ENCODE assay signal across 30 cellular contexts in genomic region chrX:104679175-104679574, GRCh38.
DNase-seq lines count a peak whose midpoint lies in the region.
"Had no signal": no experiment of that assay in that cellular context is flagged by ENCODE, and none has a peak within 500 bp of the region (broad histone marks: within the 10 kb centered on the region; RNA-seq: fewer than 3 reads in every experiment).

No MANE protein-coding gene starts in this region.

- H3K4me3 ChIP-seq in BLaER1 treated with 17β-estradiol and CSF1 and Interleukin-3, amounts not matched to agents 10 nM and 100 nM, result 0 out of 20 replicates have a peak overlapping the region, but pooled peaks of 1 of the 10 experiments have one; percentile 7
- H3K4me3 ChIP-seq: A549, dorsolateral prefrontal cortex, lower lobe of right lung, pancreas, right atrium auricular region, spleen had no signal

- H3K4me2 ChIP-seq in BLaER1 treated with 17β-estradiol and CSF1 and Interleukin-3, amounts not matched to agents 10 nM and 100 nM, result peak overlapping the region; percentile 9 to 65 (median 44); a peak in 20 of 22 replicates
- H3K4me2 ChIP-seq: A549 had no signal

- no peak overlapping the region for H3K9ac ChIP-seq in BLaER1 treated with 17β-estradiol and CSF1 and Interleukin-3, amounts not matched to agents 10 nM and 100 nM

- H3K27me3 ChIP-seq in BLaER1 treated with 17β-estradiol and CSF1 and Interleukin-3, amounts not matched to agents 10 nM and 100 nM, result no peaks in the 10 kb centered on the region
- H3K27me3 ChIP-seq: pancreas, right atrium auricular region, spleen had no signal

- peaks cover 0 to 30% (median 12%) of the 10 kb centered on the region in 11 experiments; a peak in 16 of 22 replicates for H3K9me3 ChIP-seq in BLaER1 treated with 17β-estradiol and CSF1 and Interleukin-3, amounts not matched to agents 10 nM and 100 nM (replicated peaks in 1 of 11)
- H3K9me3 ChIP-seq: A549, lower lobe of right lung, pancreas, right atrium auricular region, spleen had no signal

- DNase-seq in KG1 (lab: John Stamatoyannopoulos, UW) (peak; percentile 1), RPMI7951 (ENCODE audit: low read depth) (peak; percentile 20), immature natural killer cell (peak; percentile 8 to 20 (median 20)), head of caudate nucleus (no peak), T-helper 2 cell (no peak), NCI-H2227 (lab: John Stamatoyannopoulos, UW; ENCODE audit: unreplicated experiment) (no peak), HuH-7.5 (ENCODE audit: low spot score) (no peak)
- DNase-seq: activated CD4-positive, alpha-beta T cell treated with anti-CD3 and anti-CD28 coated beads for 4 hours; activated T-cell treated with anti-CD3 and anti-CD28 coated beads for 4 hours; aorta; dorsolateral prefrontal cortex; GDM1; Kasumi-1; lower lobe of right lung; NCI-H1092; NCI-H1694 treated with DMSO at 0.1 percent for 48 hours; NCI-H524; nephron progenitor cell; NK-92 treated with Interleukin-12 subunit alpha and Interleukin-12 subunit beta, amount 100 ng/mL, for 24 hours; pancreas; RPMI8226; spleen; stimulated activated CD4-positive, alpha-beta T cell treated with anti-CD3 and anti-CD28 coated beads, Interleukin-2, amount 100 ng/mL, for 48 hours; T-helper 17 cell; trophoblast cell had no signal

- H4K20me1 ChIP-seq in BLaER1 treated with 17β-estradiol and CSF1 and Interleukin-3, amounts not matched to agents 10 nM and 100 nM, result no peaks in the 10 kb centered on the region

- no peaks in the 10 kb centered on the region for H3K36me3 ChIP-seq in BLaER1 treated with 17β-estradiol and CSF1 and Interleukin-3, amounts not matched to agents 10 nM and 100 nM
- H3K36me3 ChIP-seq: lower lobe of right lung, pancreas, right atrium auricular region, spleen had no signal

- peaks cover 0 to 7% of the 10 kb centered on the region in 2 donors for H3K4me1 Mint-ChIP-seq in immature natural killer cell
- H3K4me1 Mint-ChIP-seq: central memory CD8-positive, alpha-beta T cell; nephron progenitor cell; T-helper 17 cell had no signal

- H3K27ac Mint-ChIP-seq in immature natural killer cell, result peak overlapping the region in 3 of 6 donors; percentile 51 to 89 (median 83)
- H3K27ac Mint-ChIP-seq: activated naive CD8-positive, alpha-beta T cell; T-helper 17 cell had no signal

- peaks cover 10 to 20% (median 12%) of the 10 kb centered on the region in 10 experiments; a peak in 19 of 20 replicates for H3K4me1 ChIP-seq in BLaER1 treated with 17β-estradiol and CSF1 and Interleukin-3, amounts not matched to agents 10 nM and 100 nM
- H3K4me1 ChIP-seq: A549, lower lobe of right lung, pancreas, right atrium auricular region, spleen had no signal

- H3K36me3 Mint-ChIP-seq in immature natural killer cell, result no peaks in the 10 kb centered on the region
- H3K36me3 Mint-ChIP-seq: activated naive CD8-positive, alpha-beta T cell had no signal

- peak overlapping the region in 8 of 11 experiments; percentile 1 to 42 (median 22); a peak in 6 of 22 replicates for H3K27ac ChIP-seq in BLaER1 treated with 17β-estradiol and CSF1 and Interleukin-3, amounts not matched to agents 10 nM and 100 nM
- H3K27ac ChIP-seq: A549, dorsolateral prefrontal cortex, lower lobe of right lung, pancreas, right atrium auricular region, spleen had no signal

- peaks cover 0 to 3% (median 0%) of the 10 kb centered on the region in 6 donors for H3K9me3 Mint-ChIP-seq in immature natural killer cell
- H3K9me3 Mint-ChIP-seq: central memory CD8-positive, alpha-beta T cell had no signal

- H3K4me3 Mint-ChIP-seq in immature natural killer cell, result no peak overlapping the region
- H3K4me3 Mint-ChIP-seq: activated naive CD8-positive, alpha-beta T cell; central memory CD8-positive, alpha-beta T cell; nephron progenitor cell; T-helper 17 cell had no signal

- peaks cover 0 to 2% (median 1%) of the 10 kb centered on the region in 3 donors for H3K27me3 Mint-ChIP-seq in immature natural killer cell (ENCODE audit: low read depth in 3 of 3)
- H3K27me3 Mint-ChIP-seq: activated naive CD8-positive, alpha-beta T cell; central memory CD8-positive, alpha-beta T cell; T-helper 17 cell had no signal

- intact Hi-C loops in head of caudate nucleus (cut with DNase I), result no loop called here

Comparison
In these comparisons a context has a peak if more than half of its experiments do, and no peak if none do; other contexts are left out.
1. DNase-seq: peak in KG1 (single experiment), RPMI7951 (single experiment) and immature natural killer cell (3 of 3); none in head of caudate nucleus (0 of 42), T-helper 2 cell (0 of 5), NCI-H2227 (single experiment) and HuH-7.5 (single experiment).